Comparison of ENCODE assay signal across 20 cellular contexts in genomic region chr10:100780324-100780723, GRCh38. TPM values are rescaled to one million over a fixed set of nuclear protein-coding genes. Genes with fewer than 3 reads are reported as not detected.
"Had no signal": no experiment of that assay in that cellular context is flagged by ENCODE, and none has a peak within 500 bp of the region (broad histone marks: within the 10 kb centered on the region; RNA-seq: fewer than 3 reads in every experiment).

No MANE protein-coding gene starts in this region.

- DNase-seq: KBM-7, MM.1S, NCI-H1092 treated with DMSO at 0.1 percent for 48 hours, NCI-H1436, NCI-H187, NCI-H2029, NCI-H2081 treated with DMSO at 0.1 percent for 48 hours, NCI-H2171 treated with DMSO at 0.1 percent for 48 hours, NCI-H226, NCI-H446, NCI-H510A, NCI-H524 treated with DMSO at 0.1 percent for 48 hours, NCI-H82, RPMI8226, SHP77, SK-N-SH, SW 1271 had no signal

- H3K9me3 ChIP-seq: SK-N-SH had no signal

RNA-seq across cellular contexts. Expression of gene PAX2, which starts 34.9 kb away (rescaled TPM):
- total RNA-seq: HT-29, LHCN-M2, SK-MEL-5 had no signal
- polyA plus RNA-seq: SK-N-SH had no signal
